Comparison of ENCODE assay signal across 9 cellular contexts in the genomic region with DNA sequence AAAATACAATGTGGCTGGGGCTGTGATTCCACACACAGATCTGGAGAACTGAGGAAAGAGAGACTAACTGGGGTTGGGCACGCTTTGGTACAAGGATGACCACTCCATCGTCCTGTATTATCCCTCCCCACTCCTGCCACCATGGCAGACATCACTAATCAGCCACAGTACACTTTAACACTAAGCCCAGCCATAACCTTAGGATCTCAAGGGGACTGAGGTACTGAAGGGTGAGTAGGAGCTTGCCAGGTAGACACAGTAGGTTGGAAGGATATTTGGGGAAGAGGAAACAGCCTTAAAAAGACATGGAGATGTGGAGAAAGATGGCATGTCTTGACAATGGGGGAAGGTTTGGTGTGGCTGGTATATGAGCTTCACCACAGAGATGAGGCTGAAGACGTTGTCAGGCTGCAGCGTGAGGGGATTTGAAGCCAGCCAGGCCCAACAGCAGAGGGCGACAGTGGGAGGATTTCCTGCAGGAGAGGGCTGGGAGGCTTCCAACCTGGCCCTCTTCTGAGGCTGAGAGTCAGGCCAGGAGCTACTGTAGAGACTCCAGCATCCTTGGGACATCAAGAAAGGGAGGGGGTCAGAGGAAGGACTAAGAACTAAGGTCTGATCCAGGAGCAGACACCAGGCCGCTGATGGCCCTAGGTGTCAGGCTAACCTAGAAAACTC. TPM values are rescaled to one million over a fixed set of nuclear protein-coding genes. Genes with fewer than 3 reads are reported as not detected.
DNase-seq lines count a peak whose midpoint lies in the region; ATAC-seq and TF ChIP-seq lines count a peak whose summit lies in the region.
"Had no signal": no experiment of that assay in that cellular context is flagged by ENCODE, and none has a peak within 500 bp of the region (broad histone marks: within the 10 kb centered on the region; RNA-seq: fewer than 3 reads in every experiment).

No MANE protein-coding gene starts in this region.

- H3K9me3 Mint-ChIP-seq in glutamatergic neuron (ENCODE audit: unreplicated experiment) (peaks cover 4% of the 10 kb centered on the region), natural killer cell (no peaks in the 10 kb centered on the region)
- H3K9me3 Mint-ChIP-seq: mesothelial cell of epicardium had no signal

- H3K27me3 Mint-ChIP-seq in glutamatergic neuron (ENCODE audit: unreplicated experiment) (peaks cover 2% of the 10 kb centered on the region), natural killer cell (ENCODE audit: low read depth in 2 of 2) (peaks cover 0 to 4% of the 10 kb centered on the region in 2 donors)

- intact Hi-C loops in tibial artery (cut with DNase I; ENCODE audit: low total_unique reads): no loop called here
- intact Hi-C loops in natural killer cell (cut with micrococcal nuclease): no loop called here

- H3K4me1 ChIP-seq in SJSA1 (replicated peaks): peaks cover 22% of the 10 kb centered on the region
- H3K4me1 ChIP-seq in tibial artery: peaks cover 0 to 29% (median 17%) of the 10 kb centered on the region in 4 donors

- no peaks in the 10 kb centered on the region; the same call in 1 of the 2 replicates for H3K9me3 ChIP-seq in SJSA1 (replicated peaks)
- H3K9me3 ChIP-seq in tibial artery: no peaks in the 10 kb centered on the region

- TF ChIP-seq CTCF in glutamatergic neuron (IDR thresholded peaks at IDR 0.05; ENCODE audit: partially characterized antibody, unreplicated experiment) (peak; percentile 42), tibial artery (IDR thresholded peaks at IDR 0.05) (peak; percentile 30 to 36), natural killer cell (IDR thresholded peaks at IDR 0.05) (no peak)

- ATAC-seq in HG02970 (IDR thresholded peaks at IDR 0.05; ENCODE audit: low FRiP score, unreplicated experiment) (no peak), HG02885 (IDR thresholded peaks at IDR 0.05; ENCODE audit: poor library complexity, unreplicated experiment) (no peak), natural killer cell (no peak)

- H3K27me3 ChIP-seq in SJSA1 (replicated peaks) (peaks cover 4% of the 10 kb centered on the region; the same call in 1 of the 2 replicates), tibial artery (no peaks in the 10 kb centered on the region)

- H3K27ac ChIP-seq in SJSA1 (no peak overlapping the region), tibial artery (no peak overlapping the region)

- DNase-seq in activated effector memory CD4-positive, alpha-beta T cell treated with anti-CD3 and anti-CD28 coated beads, Interleukin-2, amount 50 U/mL, for 16 hours: peak; percentile 28
- DNase-seq in activated effector memory CD4-positive, alpha-beta T cell treated with Interleukin-2 at 50 U/mL for 16 hours: no peak
- DNase-seq in SJSA1 (ENCODE audit: low read depth in 1 of 2, low spot score in 2 of 2) (peak; percentile 44 to 63), glutamatergic neuron (peak; percentile 83), tibial artery (no peak), natural killer cell (no peak)

- H3K36me3 ChIP-seq in SJSA1 (no peaks in the 10 kb centered on the region), tibial artery (no peaks in the 10 kb centered on the region)

- H3K4me3 ChIP-seq in SJSA1 (no peak overlapping the region), tibial artery (no peak overlapping the region)

- peaks cover 2% of the 10 kb centered on the region for H3K4me1 Mint-ChIP-seq in glutamatergic neuron (ENCODE audit: low read depth, unreplicated experiment)
- H3K4me1 Mint-ChIP-seq in natural killer cell: peaks cover 0 to 5% of the 10 kb centered on the region in 2 donors

- H3K36me3 Mint-ChIP-seq in glutamatergic neuron (ENCODE audit: unreplicated experiment) (no peaks in the 10 kb centered on the region), natural killer cell (no peaks in the 10 kb centered on the region)
- H3K36me3 Mint-ChIP-seq: mesothelial cell of epicardium had no signal

- H3K27ac Mint-ChIP-seq in glutamatergic neuron (ENCODE audit: unreplicated experiment) (peak overlapping the region; percentile 5), natural killer cell (no peak overlapping the region)
- H3K27ac Mint-ChIP-seq: mesothelial cell of epicardium had no signal

- no peak overlapping the region for H3K4me3 Mint-ChIP-seq in glutamatergic neuron (ENCODE audit: unreplicated experiment)
- H3K4me3 Mint-ChIP-seq in natural killer cell: no peak overlapping the region
- H3K4me3 Mint-ChIP-seq: mesothelial cell of epicardium had no signal

RNA-seq across cellular contexts. Expression of a gene that starts 58.6 kb away (rescaled TPM):
- 74.8 and 95.4 TPM in 2 replicates for total RNA-seq in SJSA1 (2014; rRNA removed; shearing (Covaris generic))
- total RNA-seq in glutamatergic neuron (ENCODE audit: unreplicated experiment) (8.5 TPM), natural killer cell (10 to 100 TPM in 2 of 3 donors, 1 to 10 TPM in 1; 5.2 to 22.0 (median 10.3) TPM)

Comparison
In these comparisons a context has a peak if more than half of its experiments do, and no peak if none do; other contexts are left out.
1. DNase-seq: peak in activated effector memory CD4-positive, alpha-beta T cell treated with anti-CD3 and anti-CD28 coated beads, Interleukin-2, amount 50 U/mL, for 16 hours (single experiment), SJSA1 (2 of 2) and glutamatergic neuron (single experiment); none in activated effector memory CD4-positive, alpha-beta T cell treated with Interleukin-2 at 50 U/mL for 16 hours (single experiment), tibial artery (0 of 2) and natural killer cell (single experiment).